ENCODE assay signal across 8 cellular contexts in genomic region chr13:24511824-24512207, GRCh38. TPM values are rescaled to one million over a fixed set of nuclear protein-coding genes. Genes with fewer than 3 reads are reported as not detected.
A peak's percentile ranks its signal among the peaks of the same experiment; 100 is the strongest.
DNase-seq lines count a peak whose midpoint lies in the region; ATAC-seq and TF ChIP-seq lines count a peak whose summit lies in the region.

No MANE protein-coding gene starts in this region.

- in situ Hi-C loops in HAP-1 (cut with MboI; ENCODE audit: low sequenced_read_pairs), result no loop called here

- ATAC-seq in DND-41 (ENCODE audit: insufficient read depth, low read depth), result peak; percentile 10
- ATAC-seq in effector memory CD8-positive, alpha-beta T cell (replicated peaks), result peak; percentile 8

- H3K4me3 ChIP-seq in DND-41 (ENCODE audit: low read depth in 1 of 2, low read length in 2 of 2) (peak overlapping the region; percentile 41 to 67), HAP-1 (peak overlapping the region; percentile 86), OCI-LY3 (ENCODE audit: low read length) (peak overlapping the region; percentile 86), neural cell (ENCODE audit: low read length) (peak overlapping the region; percentile 77)

- H3K9ac ChIP-seq in DND-41 (ENCODE audit: low read depth, low read length) (peak overlapping the region; percentile 94), OCI-LY3 (ENCODE audit: low read length) (peak overlapping the region; percentile 85), neural cell (ENCODE audit: low read length) (no peak overlapping the region)

- peaks cover 59% of the 10 kb centered on the region for H3K79me2 ChIP-seq in DND-41 (ENCODE audit: insufficient read depth, low read length)
- peaks cover 55% of the 10 kb centered on the region for H3K79me2 ChIP-seq in OCI-LY3 (ENCODE audit: low read length)
- no peaks in the 10 kb centered on the region for H3K79me2 ChIP-seq in neural cell (replicated peaks; ENCODE audit: insufficient read depth, low read length)

- DNase-seq in DND-41, result no peak
- peak; percentile 4 to 13 for DNase-seq in HAP-1 (ENCODE audit: low spot score in 2 of 2)
- DNase-seq in effector memory CD8-positive, alpha-beta T cell, result no peak
- DNase-seq in central memory CD4-positive, alpha-beta T cell, result no peak
- no peak for DNase-seq in kidney tubule cell (ENCODE audit: low spot score)
- no peak for DNase-seq in DMS 273 treated with DMSO at 0.1 percent for 48 hours (lab: John Stamatoyannopoulos, UW)

- H2AFZ ChIP-seq in DND-41 (ENCODE audit: low read depth, low read length), result peak overlapping the region; percentile 99
- H2AFZ ChIP-seq in OCI-LY3 (ENCODE audit: low read depth, low read length), result peak overlapping the region; percentile 94
- no peak overlapping the region for H2AFZ ChIP-seq in neural cell (ENCODE audit: low read depth, low read length)

- no peaks in the 10 kb centered on the region for H3K9me3 ChIP-seq in DND-41 (ENCODE audit: insufficient read depth, low read length, severe bottlenecking)
- H3K9me3 ChIP-seq in HAP-1, result no peaks in the 10 kb centered on the region
- H3K9me3 ChIP-seq in OCI-LY3 (ENCODE audit: insufficient read depth, low read length), result no peaks in the 10 kb centered on the region
- no peaks in the 10 kb centered on the region for H3K9me3 ChIP-seq in neural cell (ENCODE audit: low read length)

- TF ChIP-seq CTCF in DND-41 (IDR thresholded peaks at IDR 0.05; ENCODE audit: borderline replicate concordance, extremely low read depth, low read length, poor library complexity, severe bottlenecking), result no peak
- no peak for TF ChIP-seq CTCF in OCI-LY3 (IDR thresholded peaks at IDR 0.05; ENCODE audit: low read depth, low read length)
- TF ChIP-seq CTCF in neural cell (IDR thresholded peaks at IDR 0.05; ENCODE audit: poor library complexity, severe bottlenecking), result no peak

- H3K4me1 Mint-ChIP-seq in effector memory CD8-positive, alpha-beta T cell (ENCODE audit: low read depth in 2 of 2), result peaks cover 30 to 31% of the 10 kb centered on the region in 2 donors

- peaks cover 14% of the 10 kb centered on the region for H3K36me3 Mint-ChIP-seq in effector memory CD8-positive, alpha-beta T cell (ENCODE audit: insufficient read depth)

- peak overlapping the region; percentile 82 for H3K4me2 ChIP-seq in DND-41 (ENCODE audit: insufficient read depth, low read length)
- peak overlapping the region; percentile 82 for H3K4me2 ChIP-seq in OCI-LY3 (ENCODE audit: low read length)
- peak overlapping the region; percentile 8 for H3K4me2 ChIP-seq in neural cell (ENCODE audit: low read length)

- no peak for TF ChIP-seq EP300 in neural cell (conservative IDR thresholded peaks at IDR 0.05; ENCODE audit: poor library complexity, severe bottlenecking)

- H4K20me1 ChIP-seq in DND-41 (ENCODE audit: insufficient read depth, low read length) (peaks cover 7% of the 10 kb centered on the region; the same call in 1 of the 2 replicates), OCI-LY3 (ENCODE audit: insufficient read depth, low read length) (peaks cover 11% of the 10 kb centered on the region; the same call in 1 of the 2 replicates), neural cell (ENCODE audit: insufficient read depth) (no peaks in the 10 kb centered on the region)

- TF ChIP-seq RAD21 in neural cell (conservative IDR thresholded peaks at IDR 0.05), result no peak

- H3K9me3 Mint-ChIP-seq in effector memory CD8-positive, alpha-beta T cell, result no peaks in the 10 kb centered on the region

- peaks cover 24% of the 10 kb centered on the region for H3K4me1 ChIP-seq in DND-41 (ENCODE audit: insufficient read depth, low read length)
- H3K4me1 ChIP-seq in HAP-1, result no peaks in the 10 kb centered on the region
- peaks cover 11% of the 10 kb centered on the region for H3K4me1 ChIP-seq in OCI-LY3 (ENCODE audit: low read length)

- H3K27ac ChIP-seq in DND-41 (ENCODE audit: low read length) (peak overlapping the region; percentile 91), OCI-LY3 (ENCODE audit: low read length) (peak overlapping the region; percentile 52), neural cell (ENCODE audit: low read length) (no peak overlapping the region)

- H3K27me3 ChIP-seq in DND-41 (ENCODE audit: insufficient read depth, low read length, poor library complexity), result no peaks in the 10 kb centered on the region
- no peaks in the 10 kb centered on the region for H3K27me3 ChIP-seq in HAP-1 (ENCODE audit: low read depth)
- no peaks in the 10 kb centered on the region for H3K27me3 ChIP-seq in OCI-LY3 (ENCODE audit: low read depth, low read length)
- H3K27me3 ChIP-seq in neural cell (ENCODE audit: insufficient read depth, low read depth, low read length), result peaks cover 21% of the 10 kb centered on the region

- H3K36me3 ChIP-seq in DND-41 (ENCODE audit: insufficient read depth, low read length) (peaks cover 9% of the 10 kb centered on the region), HAP-1 (replicated peaks) (no peaks in the 10 kb centered on the region), OCI-LY3 (replicated peaks; ENCODE audit: low read depth, low read length) (no peaks in the 10 kb centered on the region), neural cell (ENCODE audit: insufficient read depth, low read length) (no peaks in the 10 kb centered on the region)

- H3K4me3 Mint-ChIP-seq in effector memory CD8-positive, alpha-beta T cell, result peak overlapping the region; percentile 84 to 92

- H3K27me3 Mint-ChIP-seq in effector memory CD8-positive, alpha-beta T cell, result no peaks in the 10 kb centered on the region

- H3F3A ChIP-seq in neural cell (ENCODE audit: insufficient read depth, low read length, poor library complexity, severe bottlenecking), result no peaks in the 10 kb centered on the region

- H3K27ac Mint-ChIP-seq in effector memory CD8-positive, alpha-beta T cell, result peak overlapping the region; percentile 91 to 93

- no peaks in the 10 kb centered on the region for H3K9me2 ChIP-seq in neural cell (ENCODE audit: insufficient read depth, low read length)

TF ChIP-seq in neural cell, 6 proteins besides CTCF, POLR2A, EP300 and RAD21:
- TF ChIP-seq REST (IDR thresholded peaks at IDR 0.05; ENCODE audit: borderline replicate concordance) (no peak), MXI1 (conservative IDR thresholded peaks at IDR 0.05; ENCODE audit: poor library complexity, severe bottlenecking) (no peak), EZH2 (IDR thresholded peaks at IDR 0.05; ENCODE audit: borderline replicate concordance, insufficient read depth, low read length, poor library complexity, severe bottlenecking) (no peak), TAF1 (IDR thresholded peaks at IDR 0.05; ENCODE audit: low read depth) (no peak), SMC3 (conservative IDR thresholded peaks at IDR 0.05; ENCODE audit: poor library complexity) (no peak)

RNA-seq across cellular contexts. Expression of gene PARP4, which starts 0.8 kb away (rescaled TPM):
- 0.72 and 0.76 TPM in 2 replicates for polyA plus RNA-seq in neural cell
- polyA minus RNA-seq in neural cell, result 1.5 TPM in 2 replicates

Comparison
In these comparisons a context has a peak if more than half of its experiments do, and no peak if none do; other contexts are left out.
1. DNase-seq: peak in HAP-1 (2 of 2); none in DND-41 (single experiment), effector memory CD8-positive, alpha-beta T cell (0 of 3), central memory CD4-positive, alpha-beta T cell (single experiment), kidney tubule cell (single experiment) and DMS 273 treated with DMSO at 0.1 percent for 48 hours (single experiment).
2. H3K4me2 ChIP-seq: peak in every context shown above with its lines; median percentile 82 in DND-41; 82 in OCI-LY3; 8 in neural cell.
3. Peak in every context shown above with its lines, with median percentiles within 50 percentile points of each other: H3K4me3 ChIP-seq.